ENCODE assay signal across 8 cellular contexts in genomic region chr6:154302111-154302752, GRCh38. TPM values are rescaled to one million over a fixed set of nuclear protein-coding genes. Genes with fewer than 3 reads are reported as not detected.
DNase-seq lines count a peak whose midpoint lies in the region; ATAC-seq and TF ChIP-seq lines count a peak whose summit lies in the region.

No MANE protein-coding gene starts in this region.

- peaks cover 0 to 9% (median 4%) of the 10 kb centered on the region in 4 donors for H3K4me1 ChIP-seq in Peyer's patch

- H3K27ac ChIP-seq in Peyer's patch = no peak overlapping the region

- no peaks in the 10 kb centered on the region for H3K36me3 ChIP-seq in Peyer's patch

- H3K9me3 ChIP-seq in Peyer's patch = no peaks in the 10 kb centered on the region

- ATAC-seq in GM18870 (IDR thresholded peaks at IDR 0.05; ENCODE audit: unreplicated experiment) (peak; percentile 88), HG02981 (IDR thresholded peaks at IDR 0.05; ENCODE audit: unreplicated experiment) (peak; percentile 87)

- DNase-seq in AML-193 (lab: John Stamatoyannopoulos, UW) (peak; percentile 97 to 98), Peyer's patch (peak in 2 of 3 donors; percentile 29 to 52), fibroblast of peridontal ligament (ENCODE audit: extremely low read depth) (peak; percentile 86), activated gamma-delta T cell (lab: John Stamatoyannopoulos, UW) (no peak), DMS114 treated with DMSO at 0.1 percent for 48 hours (lab: John Stamatoyannopoulos, UW; ENCODE audit: unreplicated experiment) (no peak)
- DNase-seq in activated CD8-positive, alpha-beta memory T cell treated with anti-CD3 and anti-CD28 coated beads, Interleukin-2, amount 50 U/mL, for 48 hours = no peak

- no peak overlapping the region for H3K4me3 ChIP-seq in Peyer's patch

- H3K27me3 ChIP-seq in Peyer's patch = no peaks in the 10 kb centered on the region

- TF ChIP-seq CTCF in Peyer's patch (IDR thresholded peaks at IDR 0.05) = no peak

- TF ChIP-seq POLR2A in Peyer's patch (IDR thresholded peaks at IDR 0.05) = no peak

RNA-seq across cellular contexts. Expression of gene IPCEF1, which starts 54.4 kb away (rescaled TPM):
- 10 to 100 TPM in 2 of 4 donors, 1 to 10 TPM in 2; 2.1 to 19.8 (median 9.4) TPM for total RNA-seq in Peyer's patch

Comparison
In these comparisons a context has a peak if more than half of its experiments do, and no peak if none do; other contexts are left out.
1. DNase-seq: peak in AML-193 (2 of 2), Peyer's patch (2 of 3) and fibroblast of peridontal ligament (single experiment); none in activated gamma-delta T cell (single experiment), DMS114 treated with DMSO at 0.1 percent for 48 hours (single experiment) and activated CD8-positive, alpha-beta memory T cell treated with anti-CD3 and anti-CD28 coated beads, Interleukin-2, amount 50 U/mL, for 48 hours (single experiment).